In the genomic region with DNA sequence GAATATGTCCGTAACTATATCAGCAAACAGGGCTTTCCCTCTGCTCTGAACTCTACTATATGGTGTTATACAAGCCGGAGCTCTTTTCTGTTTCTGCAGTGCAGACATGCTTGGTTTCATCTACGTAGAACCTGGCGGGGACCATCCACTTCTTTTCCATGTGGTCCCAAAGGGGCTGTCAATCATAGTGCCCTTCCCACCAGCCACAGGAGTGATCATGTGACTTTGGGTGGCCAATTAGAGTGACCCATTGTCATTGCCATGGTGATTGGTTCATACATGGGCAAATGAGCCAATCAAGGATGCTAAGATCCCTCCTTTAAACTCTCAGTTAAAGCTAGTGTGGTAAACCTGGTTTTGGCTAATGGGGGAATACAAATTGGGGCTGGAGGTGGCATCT, we compare ENCODE assay signal across 35 cellular contexts.
"Had no signal": no experiment of that assay in that cellular context is flagged by ENCODE, and none has a peak within 500 bp of the region (broad histone marks: within the 10 kb centered on the region; RNA-seq: fewer than 3 reads in every experiment).

No MANE protein-coding gene starts in this region.

- ATAC-seq: activated CD8-positive, alpha-beta T cell treated with anti-CD3 and anti-CD28 coated beads for 36 hours; activated naive CD4-positive, alpha-beta T cell treated with anti-CD3 and anti-CD28 coated beads, Interleukin-2, amount 50 U/mL, for 72 hours; activated T-cell treated with anti-CD3 and anti-CD28 coated beads, Interleukin-2, amount 50 U/mL, for 4 hours; activated T-cell treated with anti-CD3 and anti-CD28 coated beads, Interleukin-2, amount 50 U/mL, for 72 hours; activated T-helper 17 cell treated with anti-CD3 and anti-CD28 coated beads, Interleukin-2, amount 50 U/mL, for 72 hours; body of pancreas had no signal

- H3K4me1 ChIP-seq: adrenal gland, body of pancreas, breast epithelium had no signal

- H3K4me3 ChIP-seq: adrenal gland, body of pancreas, breast epithelium had no signal

- DNase-seq: activated B cell treated with CpG ODN at 0.5 μM for 24 hours; activated CD4-positive, alpha-beta memory T cell treated with anti-CD3 and anti-CD28 coated beads for 36 hours; activated CD4-positive, alpha-beta T cell treated with anti-CD3 and anti-CD28 coated beads for 4 hours; activated CD4-positive, alpha-beta T cell treated with anti-CD3 and anti-CD28 coated beads, Interleukin-2, amount 10 ng/mL, durations not matched to agents 24 days and 14 days; activated CD4-positive, alpha-beta T cell treated with anti-CD3 and anti-CD28 coated beads, Interleukin-2, amount 50 U/mL, for 1 hour; activated CD4-positive, alpha-beta T cell treated with anti-CD3 and anti-CD28 coated beads, Interleukin-2, amount 50 U/mL, for 4 hours; activated CD4-positive, CD25-positive, alpha-beta regulatory T cell treated with anti-CD3 and anti-CD28 coated beads, Interleukin-2, amount 50 U/mL, for 72 hours; activated CD8-positive, alpha-beta memory T cell treated with anti-CD3 and anti-CD28 coated beads, Interleukin-2, amount 50 U/mL, for 4 hours; activated CD8-positive, alpha-beta T cell treated with anti-CD3 and anti-CD28 coated beads for 36 hours; activated effector memory CD4-positive, alpha-beta T cell treated with anti-CD3 and anti-CD28 coated beads, Interleukin-2, amount 50 U/mL, for 16 hours; activated gamma-delta T cell treated with Interleukin-2 at 50 U/mL for 16 hours; activated naive CD4-positive, alpha-beta T cell; activated naive CD4-positive, alpha-beta T cell treated with anti-CD3 and anti-CD28 coated beads for 36 hours; activated naive CD4-positive, alpha-beta T cell treated with anti-CD3 and anti-CD28 coated beads, Interleukin-2, amount 50 U/mL, for 16 hours; activated naive CD8-positive, alpha-beta T cell treated with anti-CD3 and anti-CD28 coated beads for 36 hours; activated T-cell treated with anti-CD3 and anti-CD28 coated beads for 4 hours; activated T-cell treated with anti-CD3 and anti-CD28 coated beads, Interleukin-2, amount 50 U/mL, for 1 hour; activated T-cell treated with anti-CD3 and anti-CD28 coated beads, Interleukin-2, amount 50 U/mL, for 4 hours; activated T-cell treated with anti-CD3 and anti-CD28 coated beads, Interleukin-2, amount 50 U/mL, for 72 hours; adrenal gland; amniotic stem cell; aorta; body of pancreas; brain microvascular endothelial cell; central memory CD4-positive, alpha-beta T cell; T-helper 1 cell; T-helper 2 cell; T-helper 9 cell; WERI-Rb-1 had no signal

- H3K4me3 Mint-ChIP-seq: activated B cell treated with CpG ODN at 0.5 μM for 24 hours; activated CD4-positive, alpha-beta memory T cell treated with anti-CD3 and anti-CD28 coated beads for 36 hours; activated CD4-positive, alpha-beta T cell treated with anti-CD3 and anti-CD28 coated beads, Interleukin-2, amount 10 ng/mL, durations not matched to agents 24 days and 14 days; activated CD8-positive, alpha-beta T cell treated with anti-CD3 and anti-CD28 coated beads for 36 hours; activated naive CD4-positive, alpha-beta T cell treated with anti-CD3 and anti-CD28 coated beads for 36 hours; activated naive CD8-positive, alpha-beta T cell treated with anti-CD3 and anti-CD28 coated beads for 36 hours; activated T-cell treated with anti-CD3 and anti-CD28 coated beads, Interleukin-2, amount 50 U/mL, for 4 hours; activated T-cell treated with anti-CD3 and anti-CD28 coated beads, Interleukin-2, amount 50 U/mL, for 72 hours; activated T-helper 1 cell treated with anti-CD3 and anti-CD28 coated beads, Interleukin-12 subunit alpha, Interleukin-12 subunit beta, Interleukin-2, Interleukin-4 antibody, amounts not matched to agents 30 ng/mL and 10 ng/mL and 1 ng/mL, durations not matched to agents 14 hours and 24 hours and 36 hours; activated T-helper 17 cell treated with anti-CD3 and anti-CD28 coated beads, Interleukin-2, amount 50 U/mL, for 72 hours; T-helper 1 cell treated with Interleukin-12 subunit alpha and Interleukin-12 subunit beta and Interleukin-4 antibody, amounts not matched to agents 30 μg/mL and 1 μg/mL, for 36 hours; T-helper 2 cell treated with Interferon-gamma antibody and Interleukin-4, amounts not matched to agents 5 μg/mL and 100 μg/mL, for 36 hours had no signal

- H3K4me1 Mint-ChIP-seq: activated B cell treated with CpG ODN at 0.5 μM for 24 hours; activated CD4-positive, alpha-beta T cell treated with anti-CD3 and anti-CD28 coated beads, Interleukin-2, amount 10 ng/mL, durations not matched to agents 24 days and 14 days; activated naive CD8-positive, alpha-beta T cell treated with anti-CD3 and anti-CD28 coated beads for 36 hours; activated T-helper 17 cell treated with anti-CD3 and anti-CD28 coated beads, Interleukin-2, amount 50 U/mL, for 72 hours had no signal

- H3K27me3 Mint-ChIP-seq: activated B cell treated with CpG ODN at 0.5 μM for 24 hours; activated CD4-positive, alpha-beta memory T cell treated with anti-CD3 and anti-CD28 coated beads for 36 hours; activated CD4-positive, alpha-beta T cell treated with anti-CD3 and anti-CD28 coated beads, Interleukin-2, amount 10 ng/mL, durations not matched to agents 24 days and 14 days; activated CD8-positive, alpha-beta T cell treated with anti-CD3 and anti-CD28 coated beads for 36 hours; activated naive CD8-positive, alpha-beta T cell treated with anti-CD3 and anti-CD28 coated beads for 36 hours; activated T-helper 17 cell treated with anti-CD3 and anti-CD28 coated beads, Interleukin-2, amount 50 U/mL, for 72 hours had no signal

- H3K27ac ChIP-seq: adrenal gland, body of pancreas, brain microvascular endothelial cell, breast epithelium, WERI-Rb-1 had no signal

- H3K9me3 ChIP-seq: adrenal gland, body of pancreas had no signal

- H3K36me3 ChIP-seq: adrenal gland, brain microvascular endothelial cell, breast epithelium, WERI-Rb-1 had no signal

- H3K27ac Mint-ChIP-seq: activated B cell treated with CpG ODN at 0.5 μM for 24 hours; activated CD4-positive, alpha-beta memory T cell treated with anti-CD3 and anti-CD28 coated beads for 36 hours; activated CD4-positive, alpha-beta T cell treated with anti-CD3 and anti-CD28 coated beads, Interleukin-2, amount 10 ng/mL, durations not matched to agents 24 days and 14 days; activated CD8-positive, alpha-beta T cell treated with anti-CD3 and anti-CD28 coated beads for 36 hours; activated naive CD4-positive, alpha-beta T cell treated with anti-CD3 and anti-CD28 coated beads for 36 hours; activated naive CD4-positive, alpha-beta T cell treated with anti-CD3 and anti-CD28 coated beads, Interleukin-2, amount 50 U/mL, for 72 hours; activated naive CD8-positive, alpha-beta T cell treated with anti-CD3 and anti-CD28 coated beads for 36 hours; activated T-cell treated with anti-CD3 and anti-CD28 coated beads, Interleukin-2, amount 50 U/mL, for 72 hours; activated T-helper 1 cell treated with anti-CD3 and anti-CD28 coated beads, Interleukin-12 subunit alpha, Interleukin-12 subunit beta, Interleukin-2, Interleukin-4 antibody, amounts not matched to agents 30 ng/mL and 10 ng/mL and 1 ng/mL, durations not matched to agents 14 hours and 24 hours and 36 hours; activated T-helper 17 cell treated with anti-CD3 and anti-CD28 coated beads, Interleukin-2, amount 50 U/mL, for 72 hours; T-helper 1 cell treated with Interleukin-12 subunit alpha and Interleukin-12 subunit beta and Interleukin-4 antibody, amounts not matched to agents 30 μg/mL and 1 μg/mL, for 36 hours; T-helper 2 cell treated with Interferon-gamma antibody and Interleukin-4, amounts not matched to agents 5 μg/mL and 100 μg/mL, for 36 hours had no signal

- H3K27me3 ChIP-seq: adrenal gland, body of pancreas, brain microvascular endothelial cell, breast epithelium had no signal

- H3K36me3 Mint-ChIP-seq: activated CD4-positive, alpha-beta memory T cell treated with anti-CD3 and anti-CD28 coated beads for 36 hours; activated naive CD4-positive, alpha-beta T cell treated with anti-CD3 and anti-CD28 coated beads, Interleukin-2, amount 50 U/mL, for 72 hours; activated naive CD8-positive, alpha-beta T cell treated with anti-CD3 and anti-CD28 coated beads for 36 hours had no signal
